Comparison of ENCODE assay signal across 8 cellular contexts in genomic region chr6:132813173-132813856, GRCh38. TPM values are rescaled to one million over a fixed set of nuclear protein-coding genes. Genes with fewer than 3 reads are reported as not detected.
DNase-seq lines count a peak whose midpoint lies in the region; ATAC-seq and TF ChIP-seq lines count a peak whose summit lies in the region.

No MANE protein-coding gene starts in this region.

- H3K27ac Mint-ChIP-seq in activated naive CD4-positive, alpha-beta T cell treated with anti-CD3 and anti-CD28 coated beads, Interleukin-2, amount 50 U/mL, for 24 hours = peak overlapping the region; percentile 99

- DNase-seq in AG20443 (ENCODE audit: low spot score) = peak; percentile 14
- DNase-seq in OCI-LY7 (ENCODE audit: low spot score) = peak; percentile 65
- DNase-seq in head of caudate nucleus = peak in 40 of 42 donors; percentile 15 to 74 (median 48)
- no peak for DNase-seq in DMS114 treated with DMSO at 0.1 percent for 48 hours (lab: John Stamatoyannopoulos, UW; ENCODE audit: unreplicated experiment)

- H3K36me3 ChIP-seq in OCI-LY7 (ENCODE audit: insufficient read depth, low read length) (peaks cover 39% of the 10 kb centered on the region), parathyroid adenoma (ENCODE audit: control insufficient read depth, insufficient read depth, low read length) (no peaks in the 10 kb centered on the region)

- no peaks in the 10 kb centered on the region for H3K9me2 ChIP-seq in OCI-LY7 (ENCODE audit: insufficient read depth, low read length)

- intact Hi-C loops in OCI-LY7 (cut with micrococcal nuclease; ENCODE audit: unreplicated experiment) = loop anchor here (5.0 to 10.0 kb wide), 4 partner anchors 316 to 1141 kb away; partner anchors contain the start of gene TBPL1
- intact Hi-C loops in head of caudate nucleus (cut with DNase I) = loop anchor here (10.0 kb wide), 1 partner anchor 289 kb away; no protein-coding TSS in a partner anchor

- CTCF ChIA-PET in OCI-LY7 (lab: Charles Lee; ENCODE audit: unreplicated experiment) = no interaction called here

- peaks cover 34% of the 10 kb centered on the region for H3K36me3 Mint-ChIP-seq in activated naive CD4-positive, alpha-beta T cell treated with anti-CD3 and anti-CD28 coated beads, Interleukin-2, amount 50 U/mL, for 24 hours

- POLR2A ChIA-PET in OCI-LY7 (lab: Charles Lee) = interaction anchor here (0.6 to 3.5 kb wide), 13 partner anchors 9 to 1120 kb away, joined by 3 to 36 read pairs (median 4); partner anchors contain the start of gene SLC18B1

- H3K4me2 ChIP-seq in OCI-LY7 (ENCODE audit: low read length) (peak overlapping the region; percentile 93), parathyroid adenoma (ENCODE audit: low read length) (peak overlapping the region; percentile 95)

- H3K27me3 ChIP-seq in parathyroid adenoma (ENCODE audit: control insufficient read depth, insufficient read depth, low read length) = no peaks in the 10 kb centered on the region

- H3K4me1 Mint-ChIP-seq in activated naive CD4-positive, alpha-beta T cell treated with anti-CD3 and anti-CD28 coated beads, Interleukin-2, amount 50 U/mL, for 24 hours = peaks cover 30% of the 10 kb centered on the region

- no peak for TF ChIP-seq CTCF in OCI-LY7 (conservative IDR thresholded peaks at IDR 0.05; ENCODE audit: low read length)
- TF ChIP-seq CTCF in parathyroid adenoma (IDR thresholded peaks at IDR 0.05) = no peak

- no peak overlapping the region for H3K9ac ChIP-seq in parathyroid adenoma

- H3K9me3 Mint-ChIP-seq in activated naive CD4-positive, alpha-beta T cell treated with anti-CD3 and anti-CD28 coated beads, Interleukin-2, amount 50 U/mL, for 24 hours = no peaks in the 10 kb centered on the region

- H4K20me1 ChIP-seq in OCI-LY7 (ENCODE audit: insufficient read depth, low read length) = peaks cover 36% of the 10 kb centered on the region

- H3K4me1 ChIP-seq in OCI-LY7 (ENCODE audit: insufficient read depth, low read length, poor library complexity, severe bottlenecking) = peaks cover 39% of the 10 kb centered on the region
- H3K4me1 ChIP-seq in parathyroid adenoma = peaks cover 5% of the 10 kb centered on the region

- ATAC-seq in GM18867 (IDR thresholded peaks at IDR 0.05; ENCODE audit: unreplicated experiment) (peak; percentile 36), HG03159 (IDR thresholded peaks at IDR 0.05; ENCODE audit: unreplicated experiment) (peak; percentile 33)

- BruUV-seq in OCI-LY7 (replicated peaks; lab: Mats Ljungman, UMichigan) = no TSS peak

- no peaks in the 10 kb centered on the region for H3K9me3 ChIP-seq in OCI-LY7 (ENCODE audit: low read length)
- H3K9me3 ChIP-seq in parathyroid adenoma (ENCODE audit: control insufficient read depth, low read length) = no peaks in the 10 kb centered on the region

- H3K4me3 ChIP-seq in OCI-LY7 (ENCODE audit: low read depth, low read length, poor library complexity, severe bottlenecking) (peak overlapping the region; percentile 93), parathyroid adenoma (ENCODE audit: low read depth, low read length) (peak overlapping the region; percentile 98)

- peaks cover 37% of the 10 kb centered on the region for H3K79me2 ChIP-seq in OCI-LY7 (ENCODE audit: insufficient read depth, low read depth, low read length)
- H3K79me2 ChIP-seq in parathyroid adenoma = peaks cover 13% of the 10 kb centered on the region

- H3K4me3 Mint-ChIP-seq in activated naive CD4-positive, alpha-beta T cell treated with anti-CD3 and anti-CD28 coated beads, Interleukin-2, amount 50 U/mL, for 24 hours = peak overlapping the region; percentile 97

- peak overlapping the region; percentile 88 for H3K27ac ChIP-seq in OCI-LY7 (ENCODE audit: low read depth, low read length, poor library complexity, severe bottlenecking)
- H3K27ac ChIP-seq in parathyroid adenoma = peak overlapping the region; percentile 75

- H2AFZ ChIP-seq in OCI-LY7 (ENCODE audit: low read length) = peak overlapping the region; percentile 86; the same call in 1 of the 2 replicates
- peak overlapping the region; percentile 97 for H2AFZ ChIP-seq in parathyroid adenoma

- H3K27me3 Mint-ChIP-seq in activated naive CD4-positive, alpha-beta T cell treated with anti-CD3 and anti-CD28 coated beads, Interleukin-2, amount 50 U/mL, for 24 hours = no peaks in the 10 kb centered on the region

RNA-seq across cellular contexts. Expression of gene RPS12, which starts 1.1 kb away (rescaled TPM):
- total RNA-seq in OCI-LY7 (2014; rRNA removed; shearing (Covaris generic)) = 2,324 and 2,945 TPM in 2 replicates
- total RNA-seq in OCI-LY7 (2022) = 1,739 and 1,804 TPM in 2 replicates

RNA-seq across cellular contexts. Expression of gene SLC18B1, which starts 14.9 kb away (rescaled TPM):
- total RNA-seq in OCI-LY7 (2014; rRNA removed; shearing (Covaris generic)) = 5.0 and 6.0 TPM in 2 replicates
- total RNA-seq in OCI-LY7 (2022) = 5.8 and 7.5 TPM in 2 replicates

RNA-seq across cellular contexts. Expression of gene VNN2, which starts 55.6 kb away (rescaled TPM):
- total RNA-seq in OCI-LY7 (2014; rRNA removed; shearing (Covaris generic)) = 22.7 and 25.5 TPM in 2 replicates
- total RNA-seq in OCI-LY7 (2022) = 28.9 and 31.4 TPM in 2 replicates
